1 cellular context compared by ENCODE assay signal in genomic region chr15:41572866-41573265, GRCh38.
TF ChIP-seq lines count a peak whose summit lies in the region.

No MANE protein-coding gene starts in this region.

TF ChIP-seq in SK-N-SH treated with all-trans-retinoic acid at 6 μM for 48 hours, 23 proteins besides CTCF, POLR2A, EP300 and RAD21 (continued from another document):
- TF ChIP-seq POU6F1 (CRISPR knock-in tag; IDR thresholded peaks at IDR 0.05; ENCODE audit: borderline replicate concordance, low read depth) (no peak), CREB5 (CRISPR knock-in tag; IDR thresholded peaks at IDR 0.05; ENCODE audit: low read depth) (no peak)
